In the genomic region with DNA sequence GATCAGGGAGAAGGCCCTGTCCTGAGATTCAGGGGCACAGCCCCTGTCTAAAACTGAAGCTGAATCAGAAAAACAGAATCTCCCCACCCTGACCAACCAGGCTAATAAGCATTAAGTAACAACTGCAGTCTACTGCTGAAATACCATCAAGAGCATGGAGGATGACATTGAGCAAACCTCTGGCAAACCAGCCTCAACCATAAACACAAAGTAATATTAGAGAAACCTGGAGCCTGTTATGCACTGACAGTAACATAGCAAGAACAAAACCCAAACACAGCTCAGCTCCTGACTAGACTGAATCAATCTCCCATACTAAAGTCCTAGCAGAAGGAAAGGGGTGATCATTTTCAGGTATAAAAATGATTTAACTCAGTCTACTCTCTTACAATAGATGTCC, we compare ENCODE assay signal across 38 cellular contexts. TPM values are rescaled to one million over a fixed set of nuclear protein-coding genes. Genes with fewer than 3 reads are reported as not detected.
"Had no signal": no experiment of that assay in that cellular context is flagged by ENCODE, and none has a peak within 500 bp of the region (broad histone marks: within the 10 kb centered on the region; RNA-seq: fewer than 3 reads in every experiment).

No MANE protein-coding gene starts in this region.

- H3K9me3 ChIP-seq: MG63 had no signal

- H3K27me3 ChIP-seq: MG63 had no signal

- H3K9ac ChIP-seq: KMS-11 had no signal

- H3K4me2 ChIP-seq: KMS-11 had no signal

- H3K4me3 ChIP-seq: MG63 had no signal

- H3K36me3 ChIP-seq: MG63 had no signal

- H3K27ac ChIP-seq: KMS-11 had no signal

- DNase-seq: Karpas-422, Kasumi-1, KG1, MG63, MM.1S, MV-4-11, NCI-H1048, NCI-H1092, NCI-H1092 treated with DMSO at 0.1 percent for 48 hours, NCI-H1105, NCI-H1105 treated with DMSO at 0.1 percent for 48 hours, NCI-H1417, NCI-H1417 treated with DMSO at 0.1 percent for 48 hours, NCI-H1436, NCI-H1436 treated with DMSO at 0.1 percent for 48 hours, NCI-H146, NCI-H1694, NCI-H1694 treated with DMSO at 0.1 percent for 48 hours, NCI-H187, NCI-H187 treated with DMSO at 0.1 percent for 48 hours, NCI-H1930, NCI-H2029, NCI-H2029 treated with DMSO at 0.1 percent for 48 hours, NCI-H2081, NCI-H2081 treated with DMSO at 0.1 percent for 48 hours, NCI-H2107, NCI-H2171, NCI-H2171 treated with DMSO at 0.1 percent for 48 hours, NCI-H2227 treated with DMSO at 0.1 percent for 48 hours, NCI-H226, NCI-H345, NCI-H446, NCI-H446 treated with DMSO at 0.1 percent for 48 hours had no signal

RNA-seq across cellular contexts. Expression of a gene that starts 24.8 kb away (rescaled TPM):
- total RNA-seq: LHCN-M2, M059J, MCF 10A, NCI-H460 had no signal

RNA-seq across cellular contexts. Expression of a gene that starts 43.6 kb away (rescaled TPM):
- total RNA-seq: LHCN-M2, M059J, MCF 10A, NCI-H460 had no signal
